16 cellular contexts compared by ENCODE assay signal in genomic region chr2:26685943-26686839, GRCh38. TPM values are rescaled to one million over a fixed set of nuclear protein-coding genes. Genes with fewer than 3 reads are reported as not detected.
DNase-seq lines count a peak whose midpoint lies in the region; ATAC-seq and TF ChIP-seq lines count a peak whose summit lies in the region.
"Had no signal": no experiment of that assay in that cellular context is flagged by ENCODE, and none has a peak within 500 bp of the region (broad histone marks: within the 10 kb centered on the region; RNA-seq: fewer than 3 reads in every experiment).

No MANE protein-coding gene starts in this region.

- no peak overlapping the region for H3K4me2 ChIP-seq in PC-3 (ENCODE audit: low read length)

- DNase-seq in COLO668 (lab: John Stamatoyannopoulos, UW; ENCODE audit: unreplicated experiment) = peak; percentile 87
- DNase-seq in NCI-H1417 (lab: John Stamatoyannopoulos, UW) = peak; percentile 89 to 96 (median 89)
- DNase-seq in PC-3 = peak; percentile 9
- no peak for DNase-seq in lower lobe of right lung
- no peak for DNase-seq in occipital lobe (lab: John Stamatoyannopoulos, UW)
- no peak for DNase-seq in stimulated activated CD4-positive, alpha-beta T cell treated with anti-CD3 and anti-CD28 coated beads, Interleukin-4, amount 100 ng/mL, for 4 hours
- DNase-seq: activated T-cell treated with anti-CD3 and anti-CD28 coated beads, Interleukin-2, amount 50 U/mL, for 48 hours; heart left ventricle; uterus had no signal

- H3K4me1 ChIP-seq in PC-3 (ENCODE audit: insufficient read depth, low read length) = no peaks in the 10 kb centered on the region
- H3K4me1 ChIP-seq in lower lobe of right lung = peaks cover 13% of the 10 kb centered on the region
- H3K4me1 ChIP-seq: SJSA1, uterus had no signal

- no peak overlapping the region for H2AFZ ChIP-seq in PC-3 (ENCODE audit: low read length)

- intact Hi-C loops in PC-3 (cut with micrococcal nuclease) = no loop called here
- intact Hi-C loops in lower lobe of right lung (cut with DNase I) = no loop called here

- no peak for TF ChIP-seq CTCF in PC-3 (conservative IDR thresholded peaks at IDR 0.05; ENCODE audit: low read depth, low read length)
- TF ChIP-seq CTCF in lower lobe of right lung (IDR thresholded peaks at IDR 0.05) = no peak

- H3K4me3 ChIP-seq in PC-3 (ENCODE audit: low read length) (no peak overlapping the region), lower lobe of right lung (no peak overlapping the region)
- H3K4me3 ChIP-seq: heart left ventricle, SJSA1, uterus had no signal

- H3K9ac ChIP-seq in PC-3 (ENCODE audit: low read length) = no peak overlapping the region

- no peak overlapping the region for H3K27ac ChIP-seq in PC-3 (ENCODE audit: low read length)
- no peak overlapping the region for H3K27ac ChIP-seq in lower lobe of right lung
- H3K27ac ChIP-seq: heart left ventricle, SJSA1, uterus had no signal

- H3K79me2 ChIP-seq in PC-3 (ENCODE audit: low read length) = no peaks in the 10 kb centered on the region

- no peaks in the 10 kb centered on the region for H4K20me1 ChIP-seq in PC-3 (ENCODE audit: low read length)

- BruUV-seq in PC-3 (replicated peaks; lab: Mats Ljungman, UMichigan) = no TSS peak

- H3K27me3 ChIP-seq in PC-3 (ENCODE audit: low read length) (peaks cover 25% of the 10 kb centered on the region), lower lobe of right lung (ENCODE audit: low read depth) (peaks cover 4% of the 10 kb centered on the region)
- H3K27me3 ChIP-seq: uterus had no signal

- no peaks in the 10 kb centered on the region for H3F3A ChIP-seq in PC-3 (ENCODE audit: low read length, unreplicated experiment)

- peak; percentile 29 for ATAC-seq in PC-3
- peak; percentile 27 to 55 for ATAC-seq in lower lobe of right lung
- no peak for ATAC-seq in HG03520 (IDR thresholded peaks at IDR 0.05; ENCODE audit: unreplicated experiment)
- no peak for ATAC-seq in GM21360 (IDR thresholded peaks at IDR 0.05; ENCODE audit: unreplicated experiment)
- ATAC-seq: activated CD4-positive, CD25-positive, alpha-beta regulatory T cell treated with anti-CD3 and anti-CD28 coated beads, Interleukin-2, amount 50 U/mL, for 24 hours; heart left ventricle had no signal

- H3K9me3 ChIP-seq in PC-3 (ENCODE audit: low read length) (no peaks in the 10 kb centered on the region), lower lobe of right lung (no peaks in the 10 kb centered on the region)
- H3K9me3 ChIP-seq: heart left ventricle, SJSA1, uterus had no signal

- no peaks in the 10 kb centered on the region for H3K36me3 ChIP-seq in PC-3 (ENCODE audit: low read depth, low read length)
- no peaks in the 10 kb centered on the region for H3K36me3 ChIP-seq in lower lobe of right lung
- H3K36me3 ChIP-seq: heart left ventricle, SJSA1, uterus had no signal

- POLR2A ChIA-PET in PC-3 (lab: Charles Lee; ENCODE audit: unreplicated experiment) = no interaction called here

- CTCF ChIA-PET in PC-3 (lab: Charles Lee) = no interaction called here

- H3K9me2 ChIP-seq in PC-3 (replicated peaks; ENCODE audit: low read length) = no peaks in the 10 kb centered on the region

RNA-seq across cellular contexts. Expression of gene KCNK3, which starts 6.3 kb away (rescaled TPM):
- total RNA-seq in PC-3 (2014; rRNA removed) = 0.04 and 0.69 TPM in 2 replicates
- total RNA-seq in lower lobe of right lung = 26.8 TPM
- 3.6 TPM for total RNA-seq in occipital lobe
- total RNA-seq: SJSA1 had no signal

RNA-seq across cellular contexts. Expression of gene CIB4, which starts 45.0 kb away (rescaled TPM):
- total RNA-seq in PC-3 (2014; rRNA removed) = not detected in 2 replicates
- not detected for total RNA-seq in lower lobe of right lung
- not detected for total RNA-seq in occipital lobe
- total RNA-seq: astrocyte, heart left ventricle, mononuclear cell, SJSA1, skeletal muscle tissue had no signal

Comparison
In these comparisons a context has a peak if more than half of its experiments do, and no peak if none do; other contexts are left out.
1. DNase-seq: peak in COLO668 (single experiment), NCI-H1417 (3 of 3) and PC-3 (single experiment); none in lower lobe of right lung (single experiment), occipital lobe (single experiment) and stimulated activated CD4-positive, alpha-beta T cell treated with anti-CD3 and anti-CD28 coated beads, Interleukin-4, amount 100 ng/mL, for 4 hours (0 of 2).
2. ATAC-seq: peak in PC-3 (single experiment) and lower lobe of right lung (2 of 2); none in HG03520 (single experiment) and GM21360 (single experiment).